In the genomic region with DNA sequence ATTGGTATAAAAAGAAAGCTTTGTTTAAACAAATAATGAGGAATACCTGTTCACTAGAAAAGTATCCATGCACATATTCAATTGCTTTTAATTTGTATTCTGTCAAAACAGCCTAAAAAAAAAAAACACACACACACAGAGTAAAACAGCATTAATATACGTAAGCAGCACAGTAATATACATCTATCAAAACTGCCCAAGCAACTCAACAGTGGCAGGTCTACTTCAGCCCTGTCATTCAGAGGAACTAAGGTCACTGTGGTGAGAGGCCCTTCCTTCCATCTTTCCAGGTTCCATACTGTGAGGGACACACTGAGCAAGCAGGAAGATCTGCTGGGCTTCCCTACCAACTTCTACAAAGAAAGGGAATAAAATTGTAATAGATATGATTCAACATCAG, we compare ENCODE assay signal across 21 cellular contexts. TPM values are rescaled to one million over a fixed set of nuclear protein-coding genes. Genes with fewer than 3 reads are reported as not detected.
A peak's percentile ranks its signal among the peaks of the same experiment; 100 is the strongest.
DNase-seq lines count a peak whose midpoint lies in the region; ATAC-seq and TF ChIP-seq lines count a peak whose summit lies in the region.
"Had no signal": no experiment of that assay in that cellular context is flagged by ENCODE, and none has a peak within 500 bp of the region (broad histone marks: within the 10 kb centered on the region; RNA-seq: fewer than 3 reads in every experiment).

No MANE protein-coding gene starts in this region.

- peak overlapping the region in 5 of 7 donors; percentile 27 to 97 (median 42) for H3K4me3 Mint-ChIP-seq in CD8-positive, alpha-beta memory T cell
- peak overlapping the region; percentile 59 for H3K4me3 Mint-ChIP-seq in glutamatergic neuron (ENCODE audit: unreplicated experiment)

- peaks cover 52% of the 10 kb centered on the region for H3K79me2 ChIP-seq in OCI-LY1 (ENCODE audit: insufficient read depth, low read length)

- H3K36me3 Mint-ChIP-seq in CD8-positive, alpha-beta memory T cell = peaks cover 0 to 51% (median 2%) of the 10 kb centered on the region in 3 donors
- H3K36me3 Mint-ChIP-seq in glutamatergic neuron (ENCODE audit: unreplicated experiment) = no peaks in the 10 kb centered on the region

- POLR2A ChIA-PET in CD8-positive, alpha-beta memory T cell (lab: Charles Lee) = no interaction called here

- peaks cover 0 to 3% of the 10 kb centered on the region in 2 donors for H3K27me3 Mint-ChIP-seq in CD8-positive, alpha-beta memory T cell
- H3K27me3 Mint-ChIP-seq in glutamatergic neuron (ENCODE audit: unreplicated experiment) = peaks cover 2% of the 10 kb centered on the region

- H3K36me3 ChIP-seq in BLaER1 = peaks cover 36% of the 10 kb centered on the region
- H3K36me3 ChIP-seq in CD8-positive, alpha-beta memory T cell (ENCODE audit: insufficient read depth, low read length) = no peaks in the 10 kb centered on the region
- H3K36me3 ChIP-seq in OCI-LY1 (ENCODE audit: insufficient read depth, low read length) = peaks cover 14% of the 10 kb centered on the region; the same call in 1 of the 2 replicates

- H3K4me1 ChIP-seq in BLaER1 = peaks cover 23% of the 10 kb centered on the region
- H3K4me1 ChIP-seq in CD8-positive, alpha-beta memory T cell (ENCODE audit: insufficient read depth, low read length) = peaks cover 30% of the 10 kb centered on the region
- H3K4me1 ChIP-seq in OCI-LY1 (ENCODE audit: insufficient read depth, low read length, severe bottlenecking) = peaks cover 30% of the 10 kb centered on the region

- H3K9ac ChIP-seq in BLaER1 = no peak overlapping the region
- H3K9ac ChIP-seq in OCI-LY1 (ENCODE audit: low read length) = no peak overlapping the region

- no peak for ATAC-seq in HG03280 (IDR thresholded peaks at IDR 0.05; ENCODE audit: unreplicated experiment)
- ATAC-seq in HG02588 (IDR thresholded peaks at IDR 0.05; ENCODE audit: unreplicated experiment) = no peak
- no peak for ATAC-seq in GM21515 (IDR thresholded peaks at IDR 0.05; ENCODE audit: unreplicated experiment)

- H2AFZ ChIP-seq in OCI-LY1 (ENCODE audit: low read length) = no peak overlapping the region

- no peaks in the 10 kb centered on the region for H3K9me3 Mint-ChIP-seq in CD8-positive, alpha-beta memory T cell
- H3K9me3 Mint-ChIP-seq in glutamatergic neuron (ENCODE audit: unreplicated experiment) = peaks cover 11% of the 10 kb centered on the region

- H3K27me3 ChIP-seq in BLaER1 (no peaks in the 10 kb centered on the region), OCI-LY1 (ENCODE audit: insufficient read depth, low read length) (no peaks in the 10 kb centered on the region)
- no peaks in the 10 kb centered on the region for H3K27me3 ChIP-seq in CD8-positive, alpha-beta memory T cell (ENCODE audit: insufficient read depth, low read length, poor library complexity, severe bottlenecking)
- H3K27me3 ChIP-seq: sigmoid colon, testis had no signal

- peak overlapping the region in 4 of 8 donors; percentile 9 to 78 (median 45) for H3K27ac Mint-ChIP-seq in CD8-positive, alpha-beta memory T cell
- no peak overlapping the region for H3K27ac Mint-ChIP-seq in glutamatergic neuron (ENCODE audit: unreplicated experiment)

- peaks cover 47 to 74% (median 66%) of the 10 kb centered on the region in 3 donors for H3K4me1 Mint-ChIP-seq in CD8-positive, alpha-beta memory T cell
- peaks cover 19% of the 10 kb centered on the region for H3K4me1 Mint-ChIP-seq in glutamatergic neuron (ENCODE audit: low read depth, unreplicated experiment)

- no peaks in the 10 kb centered on the region for H3K9me2 ChIP-seq in OCI-LY1 (ENCODE audit: low read depth, low read length)

- CTCF ChIA-PET in CD8-positive, alpha-beta memory T cell (lab: Charles Lee) = no interaction called here

- DNase-seq in CD8-positive, alpha-beta memory T cell = no peak
- DNase-seq in glutamatergic neuron (no peak), T-helper 1 cell (no peak)
- DNase-seq: NCI-H2029 treated with DMSO at 0.1 percent for 48 hours; NCI-H774; nucleus accumbens; sigmoid colon; stimulated activated CD4-positive, alpha-beta T cell treated with anti-CD3 and anti-CD28 coated beads, Interleukin-2, amount 100 ng/mL, for 24 hours; testis had no signal

- no peaks in the 10 kb centered on the region for H3F3A ChIP-seq in OCI-LY1 (ENCODE audit: insufficient read depth, low read length)

- TF ChIP-seq CTCF in OCI-LY1 (IDR thresholded peaks at IDR 0.05; ENCODE audit: low read length) (no peak), glutamatergic neuron (IDR thresholded peaks at IDR 0.05; ENCODE audit: partially characterized antibody, unreplicated experiment) (no peak)

- no peak overlapping the region for H3K27ac ChIP-seq in BLaER1
- H3K27ac ChIP-seq in CD8-positive, alpha-beta memory T cell (ENCODE audit: low read depth, low read length) = no peak overlapping the region
- no peak overlapping the region for H3K27ac ChIP-seq in OCI-LY1 (ENCODE audit: low read depth, low read length, poor library complexity, severe bottlenecking)
- H3K27ac ChIP-seq: epithelial cell of prostate, RWPE1, sigmoid colon, testis had no signal

- H3K4me3 ChIP-seq in BLaER1 (no peak overlapping the region), OCI-LY1 (ENCODE audit: low read depth, low read length, poor library complexity, severe bottlenecking) (no peak overlapping the region)
- no peak overlapping the region for H3K4me3 ChIP-seq in CD8-positive, alpha-beta memory T cell (ENCODE audit: low read length)
- H3K4me3 ChIP-seq: sigmoid colon, testis had no signal

- H3K9me3 ChIP-seq in BLaER1 (no peaks in the 10 kb centered on the region), OCI-LY1 (ENCODE audit: low read length) (no peaks in the 10 kb centered on the region)
- no peaks in the 10 kb centered on the region for H3K9me3 ChIP-seq in CD8-positive, alpha-beta memory T cell (ENCODE audit: low read length)
- H3K9me3 ChIP-seq: sigmoid colon, testis had no signal

- H3K4me2 ChIP-seq in BLaER1 = peak overlapping the region; percentile 92
- peak overlapping the region; percentile 99 for H3K4me2 ChIP-seq in OCI-LY1 (ENCODE audit: low read length)

- peaks cover 79% of the 10 kb centered on the region for H4K20me1 ChIP-seq in BLaER1
- H4K20me1 ChIP-seq in OCI-LY1 (ENCODE audit: insufficient read depth, low read length) = no peaks in the 10 kb centered on the region

RNA-seq across cellular contexts. Expression of gene PROSER1, which starts 3.8 kb away (rescaled TPM):
- total RNA-seq in CD8-positive, alpha-beta memory T cell = 10 to 100 TPM; 84.8 to 96.6 TPM
- 20.2 TPM for polyA plus RNA-seq in CD8-positive, alpha-beta memory T cell
- 63.7 TPM for total RNA-seq in glutamatergic neuron (ENCODE audit: unreplicated experiment)

RNA-seq across cellular contexts. Expression of gene NHLRC3, which starts 4.2 kb away (rescaled TPM):
- 10 to 100 TPM; 14.6 to 15.9 TPM for total RNA-seq in CD8-positive, alpha-beta memory T cell
- polyA plus RNA-seq in CD8-positive, alpha-beta memory T cell = 6.5 TPM
- 16.2 TPM for total RNA-seq in glutamatergic neuron (ENCODE audit: unreplicated experiment)

RNA-seq across cellular contexts. Expression of gene STOML3, which starts 43.5 kb away (rescaled TPM):
- total RNA-seq in CD8-positive, alpha-beta memory T cell = not detected
- polyA plus RNA-seq in CD8-positive, alpha-beta memory T cell = not detected
- total RNA-seq in glutamatergic neuron (ENCODE audit: unreplicated experiment) = not detected
- total RNA-seq: astrocyte; Daoy; HT1080; lung microvascular endothelial cell; sigmoid colon; T-helper 2 cell treated with Interferon-gamma antibody and Interleukin-4, amounts not matched to agents 100 ng/mL and 5 ng/mL, for 36 hours had no signal
